Comparison of ENCODE assay signal across 1 cellular context in the genomic region with DNA sequence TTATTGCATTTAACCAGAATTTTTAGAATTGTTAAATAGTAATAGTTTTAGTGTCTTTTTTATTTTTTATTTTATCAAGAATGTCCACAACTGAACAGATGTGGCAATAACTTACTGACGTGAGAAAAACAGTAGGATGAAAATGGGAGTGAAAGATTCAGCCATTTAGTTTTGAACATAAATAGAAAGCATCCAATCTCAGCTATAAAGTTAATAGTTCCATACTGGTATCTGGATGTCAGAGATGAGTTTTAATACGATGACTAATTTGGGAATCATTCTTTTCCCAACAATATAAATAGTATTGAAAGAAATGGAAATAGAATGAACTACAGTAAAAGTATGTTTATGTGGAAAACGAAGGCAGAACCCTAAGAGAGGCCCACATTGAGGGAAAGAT.
TF ChIP-seq lines count a peak whose summit lies in the region.

No MANE protein-coding gene starts in this region.

TF ChIP-seq in A549, 52 proteins besides CTCF, POLR2A, EP300 and RAD21 (continued from another document):
- no peak for TF ChIP-seq FOSL2 (IDR thresholded peaks at IDR 0.05)
- TF ChIP-seq FOSL2 (CRISPR knock-in tag; IDR thresholded peaks at IDR 0.05), result 0 out of 2 replicates have a peak, but pooled peaks have one; percentile 35
- no peak for TF ChIP-seq RARB (CRISPR knock-in tag; IDR thresholded peaks at IDR 0.05)
- TF ChIP-seq ZFP36 (IDR thresholded peaks at IDR 0.05; ENCODE audit: borderline replicate concordance, partially characterized antibody), result no peak
- no peak for TF ChIP-seq SREBF2 (IDR thresholded peaks at IDR 0.05)
- no peak for TF ChIP-seq ZNF302 (CRISPR knock-in tag; IDR thresholded peaks at IDR 0.05)
- no peak for TF ChIP-seq MAFK (IDR thresholded peaks at IDR 0.05; ENCODE audit: partially characterized antibody)
- TF ChIP-seq FOXS1 (CRISPR knock-in tag; IDR thresholded peaks at IDR 0.05), result no peak
- no peak for TF ChIP-seq BCL3 (IDR thresholded peaks at IDR 0.05)
- TF ChIP-seq POLR2AphosphoS2 (conservative IDR thresholded peaks at IDR 0.05; ENCODE audit: low read length), result no peak
- TF ChIP-seq HEYL (CRISPR knock-in tag; IDR thresholded peaks at IDR 0.05), result 0 out of 2 replicates have a peak, but pooled peaks have one; percentile 11
- no peak for TF ChIP-seq HOXB13 (CRISPR knock-in tag; IDR thresholded peaks at IDR 0.05; ENCODE audit: low read depth)
- TF ChIP-seq CHD4 (IDR thresholded peaks at IDR 0.05; ENCODE audit: borderline replicate concordance), result no peak
